Comparison of ENCODE assay signal across 26 cellular contexts in the genomic region with DNA sequence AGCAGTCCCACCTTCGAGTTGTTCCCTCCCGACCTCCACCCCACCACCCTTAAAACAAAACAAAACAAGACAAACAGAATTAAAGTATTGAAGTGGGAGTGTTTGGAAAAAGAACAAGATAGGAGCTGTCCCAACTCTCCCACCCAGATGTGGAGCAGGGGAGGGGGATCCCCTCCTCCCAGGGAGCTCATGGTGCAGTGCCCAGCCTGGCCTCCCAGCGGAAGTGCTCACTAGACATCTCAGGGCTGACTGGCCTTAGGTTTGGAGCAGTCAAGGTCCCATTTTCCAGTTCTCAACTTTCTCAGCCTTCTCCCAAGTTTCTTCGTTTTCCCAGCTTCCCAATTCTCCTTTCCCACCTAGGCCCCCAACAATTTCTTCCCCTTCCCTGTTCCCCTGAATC. TPM values are rescaled to one million over a fixed set of nuclear protein-coding genes. Genes with fewer than 3 reads are reported as not detected.
"Had no signal": no experiment of that assay in that cellular context is flagged by ENCODE, and none has a peak within 500 bp of the region (broad histone marks: within the 10 kb centered on the region; RNA-seq: fewer than 3 reads in every experiment).

No MANE protein-coding gene starts in this region.

- DNase-seq: activated B cell treated with CpG ODN at 0.5 μM for 24 hours; activated CD4-positive, alpha-beta T cell treated with anti-CD3 and anti-CD28 coated beads for 1 hour; activated CD4-positive, alpha-beta T cell treated with anti-CD3 and anti-CD28 coated beads, Interleukin-2, amount 10 ng/mL, durations not matched to agents 24 days and 14 days; activated CD4-positive, alpha-beta T cell treated with anti-CD3 and anti-CD28 coated beads, Interleukin-2, amount 50 U/mL, for 48 hours; activated CD8-positive, alpha-beta memory T cell treated with anti-CD3 and anti-CD28 coated beads for 24 hours; activated effector memory CD4-positive, alpha-beta T cell treated with anti-CD3 and anti-CD28 coated beads, Interleukin-2, amount 50 U/mL, for 16 hours; activated naive CD4-positive, alpha-beta T cell treated with Interleukin-2 at 50 U/mL for 16 hours; activated T-cell treated with anti-CD3 and anti-CD28 coated beads, Interleukin-2, amount 50 U/mL, for 4 hours; brain microvascular endothelial cell; cerebellar nuclear complex; MM.1S; NCI-H1105; NCI-H1436; NCI-H1694 treated with DMSO at 0.1 percent for 48 hours; NCI-H2029 treated with DMSO at 0.1 percent for 48 hours; NCI-H510A treated with DMSO at 0.1 percent for 48 hours; NCI-H69; NK-92 treated with Interleukin-12 subunit alpha and Interleukin-12 subunit beta, amount 100 ng/mL, for 24 hours; SHP77; T-helper 17 cell; T-helper 9 cell had no signal

- H3K27ac ChIP-seq: brain microvascular endothelial cell, SJSA1 had no signal

- H3K4me3 ChIP-seq: SJSA1 had no signal

- H3K36me3 ChIP-seq: brain microvascular endothelial cell, SJSA1 had no signal

- FAIRE-seq: RCC 7860 had no signal

- H3K9me3 ChIP-seq: SJSA1 had no signal

- ATAC-seq: activated naive CD4-positive, alpha-beta T cell treated with anti-CD3 and anti-CD28 coated beads, Interleukin-2, amount 50 U/mL, for 72 hours; activated T-cell treated with anti-CD3 and anti-CD28 coated beads, Interleukin-2, amount 50 U/mL, for 4 hours; T-helper 17 cell had no signal

- H3K4me1 ChIP-seq: SJSA1 had no signal

RNA-seq across cellular contexts. Expression of a gene that starts 2.9 kb away (rescaled TPM):
- total RNA-seq: activated B cell treated with CpG ODN at 0.5 μM for 24 hours; activated CD4-positive, alpha-beta T cell treated with anti-CD3 and anti-CD28 coated beads, Interleukin-2, amount 10 ng/mL, durations not matched to agents 24 days and 14 days; activated naive CD4-positive, alpha-beta T cell treated with anti-CD3 and anti-CD28 coated beads, Interleukin-2, amount 50 U/mL, for 72 hours; activated T-cell treated with anti-CD3 and anti-CD28 coated beads, Interleukin-2, amount 50 U/mL, for 4 hours; cardiac septum; SJSA1; T-helper 17 cell had no signal
- polyA plus RNA-seq: adipose tissue had no signal
